19 cellular contexts compared by ENCODE assay signal in the genomic region with DNA sequence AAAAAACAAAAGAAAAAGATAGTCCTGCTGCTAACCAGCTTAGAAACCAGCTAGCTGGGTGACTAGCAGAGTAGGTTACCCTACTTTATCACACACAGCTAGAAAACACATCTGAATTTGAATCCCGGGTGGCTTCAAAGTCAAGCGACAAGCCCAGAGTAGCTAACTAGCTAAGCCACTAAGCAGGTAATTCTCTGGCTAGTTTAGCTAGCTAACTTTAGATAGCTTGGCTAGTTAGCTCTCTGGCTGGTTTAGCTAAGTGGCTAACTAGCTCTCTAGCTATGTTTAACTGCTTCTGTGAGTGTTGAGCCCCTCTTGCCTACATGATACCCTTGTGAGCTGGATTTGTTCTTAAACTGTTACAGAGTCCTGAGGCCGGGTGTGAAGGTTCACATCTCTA. TPM values are rescaled to one million over a fixed set of nuclear protein-coding genes. Genes with fewer than 3 reads are reported as not detected.
"Had no signal": no experiment of that assay in that cellular context is flagged by ENCODE, and none has a peak within 500 bp of the region (broad histone marks: within the 10 kb centered on the region; RNA-seq: fewer than 3 reads in every experiment).

No MANE protein-coding gene starts in this region.

- H3K27ac ChIP-seq: esophagus muscularis mucosa, parathyroid adenoma, right atrium auricular region had no signal

- H3K27me3 ChIP-seq: right atrium auricular region had no signal

- H3K9ac ChIP-seq: parathyroid adenoma had no signal

- H3K4me3 ChIP-seq: esophagus muscularis mucosa, right atrium auricular region had no signal

- FAIRE-seq: islet of Langerhans, TTC549 had no signal

- DNase-seq: activated CD4-positive, alpha-beta T cell treated with anti-CD3 and anti-CD28 coated beads, Interleukin-2, amount 10 ng/mL, durations not matched to agents 7 days and 5 days; activated CD4-positive, CD25-positive, alpha-beta regulatory T cell; activated CD8-positive, alpha-beta memory T cell treated with anti-CD3 and anti-CD28 coated beads for 24 hours; activated naive CD4-positive, alpha-beta T cell treated with anti-CD3 and anti-CD28 coated beads, Interleukin-2, amount 10 ng/mL, durations not matched to agents 7 days and 5 days; activated T-cell treated with anti-CD3 and anti-CD28 coated beads for 4 hours; endodermal cell; foreskin fibroblast; nephron progenitor cell; stimulated activated CD4-positive, alpha-beta T cell treated with anti-CD3 and anti-CD28 coated beads, Interleukin-1b, Interleukin-23, amount 100 ng/mL, for 48 hours; substantia nigra; T-helper 17 cell had no signal

- ATAC-seq: stimulated activated memory B cell treated with anti-CD40 and anti-IgM and Interleukin-4, amounts not matched to agents 10 μg/mL and 1 μg/mL and 100 μg/mL, for 72 hours; T-helper 17 cell had no signal

- H2AFZ ChIP-seq: parathyroid adenoma had no signal

- H3K4me1 ChIP-seq: esophagus muscularis mucosa, parathyroid adenoma, right atrium auricular region had no signal

RNA-seq across cellular contexts. Expression of gene MYH14, which starts 12.4 kb away (rescaled TPM):
- total RNA-seq: activated CD4-positive, alpha-beta T cell treated with anti-CD3 and anti-CD28 coated beads, Interleukin-2, amount 10 ng/mL, durations not matched to agents 7 days and 5 days; activated T-helper 2 cell treated with anti-CD3 and anti-CD28 coated beads, Interferon-gamma antibody, Interleukin-2, Interleukin-4, amounts not matched to agents 10 μg/mL and 5 μg/mL and 100 μg/mL, durations not matched to agents 14 hours and 24 hours and 36 hours; T-helper 17 cell had no signal

RNA-seq across cellular contexts. Expression of gene IZUMO2, which starts 52.7 kb away (rescaled TPM):
- total RNA-seq: activated CD4-positive, alpha-beta T cell treated with anti-CD3 and anti-CD28 coated beads, Interleukin-2, amount 10 ng/mL, durations not matched to agents 7 days and 5 days; activated T-helper 2 cell treated with anti-CD3 and anti-CD28 coated beads, Interferon-gamma antibody, Interleukin-2, Interleukin-4, amounts not matched to agents 10 μg/mL and 5 μg/mL and 100 μg/mL, durations not matched to agents 14 hours and 24 hours and 36 hours; endodermal cell; esophagus muscularis mucosa; right atrium auricular region; T-helper 17 cell had no signal
- polyA plus RNA-seq: adipose tissue had no signal
